In genomic region chr12:106136263-106136662, GRCh38 we compare ENCODE assay signal across 9 cellular contexts. TPM values are rescaled to one million over a fixed set of nuclear protein-coding genes. Genes with fewer than 3 reads are reported as not detected.
A peak's percentile ranks its signal among the peaks of the same experiment; 100 is the strongest.
DNase-seq lines count a peak whose midpoint lies in the region; ATAC-seq and TF ChIP-seq lines count a peak whose summit lies in the region.
"Had no signal": no experiment of that assay in that cellular context is flagged by ENCODE, and none has a peak within 500 bp of the region (broad histone marks: within the 10 kb centered on the region; RNA-seq: fewer than 3 reads in every experiment).

No MANE protein-coding gene starts in this region.

- H3K9me3 ChIP-seq in PC-9 (ENCODE audit: insufficient read depth, low read depth), result no peaks in the 10 kb centered on the region

- no peaks in the 10 kb centered on the region for H4K20me1 ChIP-seq in PC-9 (ENCODE audit: insufficient read depth)

- H3K36me3 ChIP-seq in PC-9 (ENCODE audit: low read depth), result no peaks in the 10 kb centered on the region

- H3K79me2 ChIP-seq in PC-9 (ENCODE audit: low read depth), result peaks cover 92% of the 10 kb centered on the region

- peak overlapping the region; percentile 49; the same call in 1 of the 2 replicates for H2AFZ ChIP-seq in PC-9

- peaks cover 81% of the 10 kb centered on the region for H3K4me1 Mint-ChIP-seq in nephron
- peaks cover 10 to 15% of the 10 kb centered on the region in 2 donors for H3K4me1 Mint-ChIP-seq in stimulated activated naive B cell treated with anti-CD40 and anti-IgM and Interleukin-4, amounts not matched to agents 10 μg/mL and 1 μg/mL and 100 μg/mL, for 72 hours

- intact Hi-C loops in PC-9 (cut with micrococcal nuclease; ENCODE audit: unreplicated experiment), result loop anchor here (1.0 to 10.0 kb wide), 7 partner anchors 71 to 716 kb away; partner anchors contain the start of gene TCP11L2

- DNase-seq in DMS153 (lab: John Stamatoyannopoulos, UW) (peak; percentile 75), KG1 (lab: John Stamatoyannopoulos, UW) (peak; percentile 59), PC-9 (peak; percentile 76 to 79), activated T-helper 1 cell treated with Interleukin-2 at 50 U/mL for 16 hours (ENCODE audit: low read depth) (peak; percentile 35), fibroblast of the aortic adventitia (ENCODE audit: low read depth) (peak; percentile 90)
- DNase-seq in stimulated activated naive B cell treated with anti-CD40 and anti-IgM and Interleukin-4, amounts not matched to agents 10 μg/mL and 1 μg/mL and 100 μg/mL, for 72 hours, result peak; percentile 43

- peaks cover 10% of the 10 kb centered on the region; the same call in 1 of the 2 replicates for H3F3A ChIP-seq in PC-9 (ENCODE audit: insufficient read depth, low read depth)

- H3K36me3 Mint-ChIP-seq in nephron (ENCODE audit: low read depth), result no peaks in the 10 kb centered on the region
- no peaks in the 10 kb centered on the region for H3K36me3 Mint-ChIP-seq in stimulated activated naive B cell treated with anti-CD40 and anti-IgM and Interleukin-4, amounts not matched to agents 10 μg/mL and 1 μg/mL and 100 μg/mL, for 72 hours

- peak overlapping the region; percentile 80 for H3K4me2 ChIP-seq in PC-9

- TF ChIP-seq CTCF in PC-9 (conservative IDR thresholded peaks at IDR 0.05) (peak; percentile 96), fibroblast of the aortic adventitia (IDR thresholded peaks at IDR 0.05; ENCODE audit: insufficient read depth, low read length) (peak; percentile 70), nephron (IDR thresholded peaks at IDR 0.05; ENCODE audit: unreplicated experiment in 3 of 3) (peak; percentile 93 to 96 (median 96))

- ATAC-seq in stimulated activated naive B cell treated with anti-CD40 and anti-IgM and Interleukin-4, amounts not matched to agents 10 μg/mL and 1 μg/mL and 100 μg/mL, for 72 hours (replicated peaks), result peak; percentile 61 to 63
- ATAC-seq in GM21390 (IDR thresholded peaks at IDR 0.05; ENCODE audit: unreplicated experiment), result no peak

- H3K4me3 ChIP-seq in PC-9, result peak overlapping the region; percentile 78
- peak overlapping the region; percentile 77 for H3K4me3 ChIP-seq in fibroblast of the aortic adventitia (ENCODE audit: low read depth, low read length)

- peak overlapping the region; percentile 11; the same call in 1 of the 2 replicates for H3K27ac ChIP-seq in PC-9

- peaks cover 69% of the 10 kb centered on the region for H3K4me1 ChIP-seq in PC-9 (replicated peaks; ENCODE audit: insufficient read depth)

- POLR2A ChIA-PET in PC-9 (lab: Charles Lee; ENCODE audit: unreplicated experiment), result interaction anchor here (0.6 kb wide), 2 partner anchors 106 to 910 kb away, joined by 3 read pairs; no protein-coding TSS in a partner anchor

- H3K4me3 Mint-ChIP-seq in nephron, result peak overlapping the region; percentile 84 to 98 (median 88)
- no peak overlapping the region for H3K4me3 Mint-ChIP-seq in stimulated activated naive B cell treated with anti-CD40 and anti-IgM and Interleukin-4, amounts not matched to agents 10 μg/mL and 1 μg/mL and 100 μg/mL, for 72 hours
- H3K4me3 Mint-ChIP-seq: dendritic cell treated with granulocyte-macrophage colony-stimulating factor and Interleukin-4, amounts not matched to agents 40 ng/mL and 50 ng/mL, for 4 days had no signal

- CTCF ChIA-PET in PC-9 (lab: Charles Lee), result interaction anchor here (1.0 to 1.6 kb wide), 4 partner anchors 13 to 715 kb away, joined by 3 to 6 read pairs (median 5); no protein-coding TSS in a partner anchor

- H3K9me2 ChIP-seq in PC-9 (ENCODE audit: insufficient read depth), result no peaks in the 10 kb centered on the region

- no peaks in the 10 kb centered on the region for H3K27me3 ChIP-seq in PC-9 (ENCODE audit: insufficient read depth, low read depth)

- H3K27ac Mint-ChIP-seq in nephron, result peak overlapping the region; percentile 80 to 92 (median 92)
- H3K27ac Mint-ChIP-seq in stimulated activated naive B cell treated with anti-CD40 and anti-IgM and Interleukin-4, amounts not matched to agents 10 μg/mL and 1 μg/mL and 100 μg/mL, for 72 hours, result no peak overlapping the region
- H3K27ac Mint-ChIP-seq: dendritic cell treated with granulocyte-macrophage colony-stimulating factor and Interleukin-4, amounts not matched to agents 40 ng/mL and 50 ng/mL, for 4 days had no signal

- no peaks in the 10 kb centered on the region for H3K9me3 Mint-ChIP-seq in nephron
- H3K9me3 Mint-ChIP-seq in stimulated activated naive B cell treated with anti-CD40 and anti-IgM and Interleukin-4, amounts not matched to agents 10 μg/mL and 1 μg/mL and 100 μg/mL, for 72 hours, result no peaks in the 10 kb centered on the region
- H3K9me3 Mint-ChIP-seq: dendritic cell treated with granulocyte-macrophage colony-stimulating factor and Interleukin-4, amounts not matched to agents 40 ng/mL and 50 ng/mL, for 4 days had no signal

- H3K27me3 Mint-ChIP-seq in nephron (ENCODE audit: low read depth), result no peaks in the 10 kb centered on the region
- H3K27me3 Mint-ChIP-seq in stimulated activated naive B cell treated with anti-CD40 and anti-IgM and Interleukin-4, amounts not matched to agents 10 μg/mL and 1 μg/mL and 100 μg/mL, for 72 hours, result peaks cover 72 to 80% of the 10 kb centered on the region in 2 donors

- no TSS peak for BruUV-seq in PC-9 (replicated peaks; lab: Mats Ljungman, UMichigan)

RNA-seq across cellular contexts. Expression of gene NUAK1, which starts 2.5 kb away (rescaled TPM):
- 7.9 and 8.3 TPM in 2 replicates for total RNA-seq in PC-9 (2021)
- total RNA-seq in fibroblast of the aortic adventitia (ENCODE audit: low replicate concordance), result 3.0 and 8.3 TPM in 2 replicates

Comparison
In these comparisons a context has a peak if more than half of its experiments do, and no peak if none do; other contexts are left out.
1. DNase-seq: peak in every context shown above with its lines; median percentile 90 in fibroblast of the aortic adventitia; 78 in PC-9; 75 in DMS153; 59 in KG1; 43 in stimulated activated naive B cell treated with anti-CD40 and anti-IgM and Interleukin-4, amounts not matched to agents 10 μg/mL and 1 μg/mL and 100 μg/mL, for 72 hours; 35 in activated T-helper 1 cell treated with Interleukin-2 at 50 U/mL for 16 hours.
2. H3K4me3 Mint-ChIP-seq: peak in nephron (3 of 3); none in stimulated activated naive B cell treated with anti-CD40 and anti-IgM and Interleukin-4, amounts not matched to agents 10 μg/mL and 1 μg/mL and 100 μg/mL, for 72 hours (0 of 2).
3. Peak in every context shown above with its lines, with median percentiles within 50 percentile points of each other: CTCF ChIP-seq.